29 cellular contexts compared by ENCODE assay signal in the genomic region with DNA sequence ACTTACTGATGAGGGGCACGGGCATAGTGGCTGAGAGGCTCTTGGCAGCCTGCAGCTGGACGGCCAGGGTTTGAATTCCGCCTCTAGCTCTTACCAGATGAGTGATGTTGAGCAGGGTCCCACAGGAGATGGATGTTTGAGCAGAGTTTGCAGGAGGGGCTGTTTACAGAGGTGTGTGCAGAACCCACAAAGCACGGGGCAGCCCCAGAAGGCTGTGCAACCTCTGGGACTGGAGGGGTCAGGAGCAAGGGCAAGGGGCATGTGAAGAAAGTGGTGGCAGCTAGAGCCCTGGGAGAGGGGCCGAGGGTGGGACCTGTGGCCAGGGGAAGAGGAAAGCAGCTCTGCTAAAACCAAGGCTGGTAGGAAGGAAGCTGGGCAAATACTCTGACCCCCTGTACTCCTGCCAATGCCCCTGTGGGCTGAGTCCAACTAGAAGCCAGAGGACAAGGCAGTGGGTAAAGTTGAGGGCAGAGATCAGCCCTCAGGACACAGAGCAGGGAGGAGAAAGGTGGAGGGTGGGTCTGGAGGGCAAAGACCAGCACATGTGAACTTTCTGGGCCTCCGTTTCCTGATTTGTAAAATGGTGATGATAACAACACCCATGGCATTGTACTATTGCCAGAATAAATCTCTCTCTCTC. TPM values are rescaled to one million over a fixed set of nuclear protein-coding genes. Genes with fewer than 3 reads are reported as not detected.
DNase-seq lines count a peak whose midpoint lies in the region; ATAC-seq, FAIRE-seq and TF ChIP-seq lines count a peak whose summit lies in the region.
"Had no signal": no experiment of that assay in that cellular context is flagged by ENCODE, and none has a peak within 500 bp of the region (broad histone marks: within the 10 kb centered on the region; RNA-seq: fewer than 3 reads in every experiment).

No MANE protein-coding gene starts in this region.

- no peak overlapping the region for H3K27ac Mint-ChIP-seq in endodermal cell
- H3K27ac Mint-ChIP-seq: activated CD4-positive, alpha-beta T cell treated with anti-CD3 and anti-CD28 coated beads for 36 hours; activated CD8-positive, alpha-beta T cell treated with anti-CD3 and anti-CD28 coated beads, Interleukin-2, amount 10 ng/mL, durations not matched to agents 7 days and 5 days; activated naive CD4-positive, alpha-beta T cell treated with anti-CD3 and anti-CD28 coated beads, Interleukin-2, amount 50 U/mL, for 24 hours; activated T-helper 17 cell treated with anti-CD3 and anti-CD28 coated beads, Interleukin-2, amount 50 U/mL, for 72 hours; CD4-positive, alpha-beta T cell; dendritic cell treated with granulocyte-macrophage colony-stimulating factor and Interleukin-4, amounts not matched to agents 40 ng/mL and 50 ng/mL, for 4 days; mesothelial cell of epicardium; naive B cell; stimulated activated naive CD8-positive, alpha-beta T cell treated with anti-CD3 and anti-CD28 coated beads, Interleukin-15, Interleukin-2, amounts not matched to agents 100 ng/mL and 50 ng/mL, for 24 hours had no signal

- ATAC-seq in right cardiac atrium (no peak), Right ventricle myocardium inferior (no peak)
- ATAC-seq: activated CD4-positive, alpha-beta T cell treated with anti-CD3 and anti-CD28 coated beads for 36 hours; activated CD8-positive, alpha-beta T cell treated with anti-CD3 and anti-CD28 coated beads, Interleukin-2, amount 10 ng/mL, durations not matched to agents 7 days and 5 days; activated T-helper 17 cell treated with anti-CD3 and anti-CD28 coated beads, Interleukin-2, amount 50 U/mL, for 72 hours; foreskin keratinocyte had no signal

- no peak for DNase-seq in right cardiac atrium
- no peak for DNase-seq in Right ventricle myocardium inferior (ENCODE audit: missing footprints)
- peak; percentile 38 for DNase-seq in endodermal cell
- peak; percentile 47 for DNase-seq in small intestine
- DNase-seq in activated CD4-positive, alpha-beta T cell treated with anti-CD3 and anti-CD28 coated beads for 1 hour: no peak
- DNase-seq in epidermal melanocyte (ENCODE audit: insufficient read length, low spot score): no peak
- no peak for DNase-seq in anterior cingulate cortex (lab: John Stamatoyannopoulos, UW)
- DNase-seq in substantia nigra (lab: John Stamatoyannopoulos, UW): no peak
- DNase-seq: activated CD4-positive, alpha-beta T cell treated with anti-CD3 and anti-CD28 coated beads for 36 hours; activated CD8-positive, alpha-beta T cell treated with anti-CD3 and anti-CD28 coated beads, Interleukin-2, amount 10 ng/mL, durations not matched to agents 7 days and 5 days; caudate nucleus; CD4-positive, alpha-beta T cell; esophagus squamous epithelium; foreskin keratinocyte; heart left ventricle; left ventricle myocardium inferior; naive B cell; NCI-H1048; NCI-H1694; T-helper 9 cell; transverse colon had no signal

- H3K36me3 ChIP-seq in endodermal cell (ENCODE audit: control insufficient read depth, insufficient read depth, low read length): no peaks in the 10 kb centered on the region
- no peaks in the 10 kb centered on the region for H3K36me3 ChIP-seq in small intestine (ENCODE audit: control insufficient read depth in 2 of 2, insufficient read depth in 2 of 2, low read length in 2 of 2)
- H3K36me3 ChIP-seq: esophagus squamous epithelium, heart left ventricle, left ventricle myocardium inferior, prostate gland, transverse colon had no signal

- H3K36me3 Mint-ChIP-seq in endodermal cell (ENCODE audit: low read depth): peaks cover 3% of the 10 kb centered on the region
- H3K36me3 Mint-ChIP-seq: activated naive CD4-positive, alpha-beta T cell treated with anti-CD3 and anti-CD28 coated beads, Interleukin-2, amount 50 U/mL, for 24 hours; mesothelial cell of epicardium; naive B cell had no signal

- H3K27me3 ChIP-seq in right cardiac atrium (ENCODE audit: control insufficient read depth, insufficient read depth): no peaks in the 10 kb centered on the region
- H3K27me3 ChIP-seq in endodermal cell (ENCODE audit: control insufficient read depth, insufficient read depth, low read length, poor library complexity, severe bottlenecking): no peaks in the 10 kb centered on the region
- H3K27me3 ChIP-seq in small intestine (ENCODE audit: control insufficient read depth in 2 of 2, insufficient read depth in 2 of 2, low read length in 2 of 2): no peaks in the 10 kb centered on the region
- H3K27me3 ChIP-seq: heart left ventricle, transverse colon had no signal

- H3K9me3 ChIP-seq in right cardiac atrium (ENCODE audit: control insufficient read depth, low read length): no peaks in the 10 kb centered on the region
- peaks cover 13% of the 10 kb centered on the region for H3K9me3 ChIP-seq in endodermal cell (ENCODE audit: control insufficient read depth, low read length)
- no peaks in the 10 kb centered on the region for H3K9me3 ChIP-seq in small intestine (ENCODE audit: control insufficient read depth, low read depth)
- H3K9me3 ChIP-seq: esophagus squamous epithelium, left ventricle myocardium inferior, prostate gland, transverse colon had no signal

- H3K4me1 ChIP-seq in right cardiac atrium (ENCODE audit: control insufficient read depth, insufficient read depth, low read length) (peaks cover 9% of the 10 kb centered on the region), endodermal cell (ENCODE audit: control insufficient read depth, insufficient read depth, low read length) (peaks cover 2% of the 10 kb centered on the region), small intestine (ENCODE audit: control insufficient read depth in 2 of 2, insufficient read depth in 1 of 2, low read depth in 1 of 2, low read length in 1 of 2) (no peaks in the 10 kb centered on the region)
- H3K4me1 ChIP-seq: foreskin keratinocyte, prostate gland had no signal

- FAIRE-seq in small intestine (lab: Jason Lieb, UNC): no peak
- FAIRE-seq: keratinocyte had no signal

- H3K4me3 Mint-ChIP-seq in endodermal cell: no peak overlapping the region
- H3K4me3 Mint-ChIP-seq: activated CD4-positive, alpha-beta T cell treated with anti-CD3 and anti-CD28 coated beads for 36 hours; activated CD8-positive, alpha-beta T cell treated with anti-CD3 and anti-CD28 coated beads, Interleukin-2, amount 10 ng/mL, durations not matched to agents 7 days and 5 days; activated naive CD4-positive, alpha-beta T cell treated with anti-CD3 and anti-CD28 coated beads, Interleukin-2, amount 50 U/mL, for 24 hours; activated T-helper 17 cell treated with anti-CD3 and anti-CD28 coated beads, Interleukin-2, amount 50 U/mL, for 72 hours; CD4-positive, alpha-beta T cell; dendritic cell treated with granulocyte-macrophage colony-stimulating factor and Interleukin-4, amounts not matched to agents 40 ng/mL and 50 ng/mL, for 4 days; mesothelial cell of epicardium; naive B cell; stimulated activated naive CD8-positive, alpha-beta T cell treated with anti-CD3 and anti-CD28 coated beads, Interleukin-15, Interleukin-2, amounts not matched to agents 100 ng/mL and 50 ng/mL, for 24 hours had no signal

- TF ChIP-seq CTCF in endodermal cell (conservative IDR thresholded peaks at IDR 0.05): no peak

- peaks cover 19% of the 10 kb centered on the region for H3K4me1 Mint-ChIP-seq in endodermal cell
- H3K4me1 Mint-ChIP-seq: activated CD4-positive, alpha-beta T cell treated with anti-CD3 and anti-CD28 coated beads for 36 hours; activated naive CD4-positive, alpha-beta T cell treated with anti-CD3 and anti-CD28 coated beads, Interleukin-2, amount 50 U/mL, for 24 hours; mesothelial cell of epicardium; naive B cell had no signal

- peaks cover 5% of the 10 kb centered on the region for H3K27me3 Mint-ChIP-seq in endodermal cell (ENCODE audit: insufficient read depth)

- H3K27ac ChIP-seq in right cardiac atrium (ENCODE audit: low read length) (peak overlapping the region; percentile 57), endodermal cell (ENCODE audit: low read depth, low read length) (no peak overlapping the region), small intestine (ENCODE audit: low read depth in 1 of 2, low read length in 1 of 2) (no peak overlapping the region), substantia nigra (ENCODE audit: low read depth, low read length, poor library complexity, severe bottlenecking) (no peak overlapping the region)
- H3K27ac ChIP-seq: foreskin keratinocyte had no signal

- intact Hi-C loops in right cardiac atrium (cut with DNase I) (no loop called here), Right ventricle myocardium inferior (cut with DNase I) (no loop called here)

- WGBS in right cardiac atrium: 74% methylated on average over 6 of the region's 6 CpGs
- WGBS in endodermal cell (ENCODE audit: insufficient coverage in 1 of 2, insufficient read length in 1 of 2), 2 experiments: 70 to 86% methylated on average over 2 to 6 of the region's 6 CpGs
- whole genome bisulfite sequencing in small intestine, 3 donors: 55 to 74% (median 56%) methylated on average over 6 of the region's 6 CpGs

- no peak overlapping the region for H3K4me3 ChIP-seq in right cardiac atrium (ENCODE audit: low read length)
- H3K4me3 ChIP-seq in endodermal cell (ENCODE audit: low read length): no peak overlapping the region
- H3K4me3 ChIP-seq in small intestine (ENCODE audit: low read depth in 1 of 2, low read length in 2 of 2): no peak overlapping the region
- H3K4me3 ChIP-seq: esophagus squamous epithelium, heart left ventricle, left ventricle myocardium inferior, prostate gland, skin epidermis, transverse colon had no signal

- H3K9ac ChIP-seq in endodermal cell (ENCODE audit: extremely low read depth, low read length, poor library complexity, severe bottlenecking): no peak overlapping the region

- H3K9me3 Mint-ChIP-seq in endodermal cell: peaks cover 12% of the 10 kb centered on the region
- H3K9me3 Mint-ChIP-seq: activated naive CD4-positive, alpha-beta T cell treated with anti-CD3 and anti-CD28 coated beads, Interleukin-2, amount 50 U/mL, for 24 hours; activated T-helper 17 cell treated with anti-CD3 and anti-CD28 coated beads, Interleukin-2, amount 50 U/mL, for 72 hours; CD4-positive, alpha-beta T cell; dendritic cell treated with granulocyte-macrophage colony-stimulating factor and Interleukin-4, amounts not matched to agents 40 ng/mL and 50 ng/mL, for 4 days; stimulated activated naive CD8-positive, alpha-beta T cell treated with anti-CD3 and anti-CD28 coated beads, Interleukin-15, Interleukin-2, amounts not matched to agents 100 ng/mL and 50 ng/mL, for 24 hours had no signal

RNA-seq across cellular contexts. Expression of a gene that starts 53.9 kb away (rescaled TPM):
- total RNA-seq in right cardiac atrium (10 to 100 TPM; 20.1 to 34.0 (median 21.2) TPM), Right ventricle myocardium inferior (32.6 TPM), endodermal cell (1 to 10 TPM in 1 of 2 donors, under 1 TPM in 1; 0.35 to 1.4 TPM)
- polyA plus RNA-seq in right cardiac atrium (11.6 TPM), small intestine (under 1 TPM in 2 of 3 donors, not detected in 1; 0.27 to 0.48 TPM)
- polyA plus RNA-seq in endodermal cell (2013, experiment 1 of 2): 1.8 TPM
- polyA plus RNA-seq in endodermal cell (2013, experiment 2 of 2): 1.3 TPM
- total RNA-seq: foreskin keratinocyte had no signal
- polyA plus RNA-seq: foreskin keratinocyte, keratinocyte had no signal

Comparison
In these comparisons a context has a peak if more than half of its experiments do, and no peak if none do; other contexts are left out.
1. DNase-seq: peak in endodermal cell (single experiment) and small intestine (single experiment); none in right cardiac atrium (0 of 3), Right ventricle myocardium inferior (single experiment), activated CD4-positive, alpha-beta T cell treated with anti-CD3 and anti-CD28 coated beads for 1 hour (single experiment), epidermal melanocyte (single experiment), anterior cingulate cortex (0 of 58) and substantia nigra (0 of 49).
2. RNA of a gene that starts 53.9 kb away (total RNA-seq): 32.6 TPM in Right ventricle myocardium inferior (single experiment) and 20.1 to 34.0 TPM in right cardiac atrium; 0.35 to 1.4 TPM in endodermal cell; every median in the first group is over 4 times any median in the second.